ENCODE assay signal across 30 cellular contexts in the genomic region with DNA sequence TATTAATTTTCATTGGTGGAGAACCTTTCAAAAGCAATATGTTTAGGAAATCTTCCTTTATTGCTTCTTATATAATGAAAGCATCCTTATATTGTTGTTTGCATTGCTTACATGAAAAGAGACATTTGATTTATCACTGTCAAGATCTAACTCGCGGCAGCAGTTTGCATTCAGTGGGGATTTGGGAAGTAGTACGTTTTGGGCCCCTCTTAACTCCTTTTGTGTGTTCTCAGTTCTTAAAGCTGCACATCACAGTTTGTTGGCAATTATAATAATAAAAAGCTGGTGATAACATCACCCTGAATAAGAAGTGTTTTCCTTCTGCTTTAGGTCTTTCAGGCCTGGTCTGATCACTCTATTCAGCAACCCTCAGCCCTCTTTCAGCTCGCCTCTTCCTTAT. TPM values are rescaled to one million over a fixed set of nuclear protein-coding genes. Genes with fewer than 3 reads are reported as not detected.
A peak's percentile ranks its signal among the peaks of the same experiment; 100 is the strongest.
DNase-seq lines count a peak whose midpoint lies in the region; ATAC-seq and TF ChIP-seq lines count a peak whose summit lies in the region.
"Had no signal": no experiment of that assay in that cellular context is flagged by ENCODE, and none has a peak within 500 bp of the region (broad histone marks: within the 10 kb centered on the region; RNA-seq: fewer than 3 reads in every experiment).

No MANE protein-coding gene starts in this region.

- H3K4me1 Mint-ChIP-seq in stimulated activated naive CD8-positive, alpha-beta T cell treated with anti-CD3 and anti-CD28 coated beads, Interleukin-15, Interleukin-2, amounts not matched to agents 100 ng/mL and 50 ng/mL, for 24 hours (ENCODE audit: low read depth), result peaks cover 92% of the 10 kb centered on the region
- peaks cover 46% of the 10 kb centered on the region for H3K4me1 Mint-ChIP-seq in WTC11
- peaks cover 77 to 81% of the 10 kb centered on the region in 2 donors for H3K4me1 Mint-ChIP-seq in natural killer cell

- no peaks in the 10 kb centered on the region for H3K36me3 ChIP-seq in OCI-LY7 (ENCODE audit: insufficient read depth, low read length)
- H3K36me3 ChIP-seq: ascending aorta, lower lobe of right lung, Peyer's patch, stomach, vagina, WERI-Rb-1 had no signal

- H2AFZ ChIP-seq in OCI-LY7 (ENCODE audit: low read length), result no peak overlapping the region
- H2AFZ ChIP-seq: parathyroid adenoma had no signal

- no peaks in the 10 kb centered on the region for H3K4me1 ChIP-seq in OCI-LY7 (ENCODE audit: insufficient read depth, low read length, poor library complexity, severe bottlenecking)
- H3K4me1 ChIP-seq: parathyroid adenoma had no signal

- no peak overlapping the region for H3K4me3 ChIP-seq in OCI-LY7 (ENCODE audit: low read depth, low read length, poor library complexity, severe bottlenecking)
- H3K4me3 ChIP-seq: ascending aorta, lower lobe of right lung, Peyer's patch, skin epidermis, stomach, vagina had no signal

- no peaks in the 10 kb centered on the region for H3K9me3 ChIP-seq in OCI-LY7 (ENCODE audit: low read length)
- H3K9me3 ChIP-seq: ascending aorta, lower lobe of right lung, Peyer's patch, stomach, vagina had no signal

- POLR2A ChIA-PET in WTC11 (lab: Charles Lee), result no interaction called here
- POLR2A ChIA-PET in OCI-LY7 (lab: Charles Lee), result interaction anchor here (1.2 kb wide), 1 partner anchor 15 kb away, joined by 3 read pairs; no protein-coding TSS in a partner anchor

- peak overlapping the region; percentile 49 for H3K4me3 Mint-ChIP-seq in stimulated activated naive CD8-positive, alpha-beta T cell treated with anti-CD3 and anti-CD28 coated beads, Interleukin-15, Interleukin-2, amounts not matched to agents 100 ng/mL and 50 ng/mL, for 24 hours
- no peak overlapping the region for H3K4me3 Mint-ChIP-seq in WTC11
- peak overlapping the region; percentile 47 for H3K4me3 Mint-ChIP-seq in natural killer cell
- H3K4me3 Mint-ChIP-seq: activated CD4-positive, alpha-beta T cell treated with anti-CD3 and anti-CD28 coated beads, Interleukin-2, amount 10 ng/mL, durations not matched to agents 7 days and 5 days; activated naive CD8-positive, alpha-beta T cell treated with anti-CD3 and anti-CD28 coated beads, Interleukin-2, amount 10 ng/mL, durations not matched to agents 7 days and 5 days; nephron had no signal

- no peaks in the 10 kb centered on the region for H3K9me2 ChIP-seq in OCI-LY7 (ENCODE audit: insufficient read depth, low read length)

- intact Hi-C loops in natural killer cell (cut with micrococcal nuclease) (no loop called here), OCI-LY7 (cut with micrococcal nuclease; ENCODE audit: unreplicated experiment) (no loop called here)

- H3K4me2 ChIP-seq in OCI-LY7 (ENCODE audit: low read length), result no peak overlapping the region

- no peaks in the 10 kb centered on the region for H3K9me3 Mint-ChIP-seq in stimulated activated naive CD8-positive, alpha-beta T cell treated with anti-CD3 and anti-CD28 coated beads, Interleukin-15, Interleukin-2, amounts not matched to agents 100 ng/mL and 50 ng/mL, for 24 hours
- H3K9me3 Mint-ChIP-seq in WTC11 (no peaks in the 10 kb centered on the region), natural killer cell (no peaks in the 10 kb centered on the region)
- H3K9me3 Mint-ChIP-seq: activated CD4-positive, alpha-beta T cell treated with anti-CD3 and anti-CD28 coated beads, Interleukin-2, amount 10 ng/mL, durations not matched to agents 7 days and 5 days; activated T-helper 2 cell treated with anti-CD3 and anti-CD28 coated beads, Interferon-gamma antibody, Interleukin-2, Interleukin-4, amounts not matched to agents 10 μg/mL and 5 μg/mL and 100 μg/mL, durations not matched to agents 14 hours and 24 hours and 36 hours; nephron had no signal

- H3K79me2 ChIP-seq in OCI-LY7 (ENCODE audit: insufficient read depth, low read depth, low read length), result peaks cover 31% of the 10 kb centered on the region; the same call in 1 of the 2 replicates

- no peaks in the 10 kb centered on the region for H4K20me1 ChIP-seq in OCI-LY7 (ENCODE audit: insufficient read depth, low read length)

- no peak overlapping the region for H3K27ac ChIP-seq in OCI-LY7 (ENCODE audit: low read depth, low read length, poor library complexity, severe bottlenecking)
- H3K27ac ChIP-seq: ascending aorta, lower lobe of right lung, parathyroid adenoma, Peyer's patch, skin epidermis, stomach, vagina, WERI-Rb-1 had no signal

- no peak for DNase-seq in stimulated activated naive CD8-positive, alpha-beta T cell treated with anti-CD3 and anti-CD28 coated beads, Interleukin-15, Interleukin-2, amounts not matched to agents 100 U/mL and 50 U/mL, for 24 hours
- DNase-seq in WTC11 (ENCODE audit: low spot score), result no peak
- DNase-seq in natural killer cell, result no peak
- no peak for DNase-seq in OCI-LY7 (ENCODE audit: low spot score)
- no peak for DNase-seq in stimulated activated CD4-positive, alpha-beta T cell treated with anti-CD3 and anti-CD28 coated beads, Interleukin-2, amount 100 ng/mL, for 24 hours
- DNase-seq: activated CD4-positive, alpha-beta T cell treated with anti-CD3 and anti-CD28 coated beads, Interleukin-2, amount 10 ng/mL, durations not matched to agents 7 days and 5 days; activated naive CD8-positive, alpha-beta T cell treated with anti-CD3 and anti-CD28 coated beads, Interleukin-2, amount 10 ng/mL, durations not matched to agents 7 days and 5 days; Calu3; DMS79; effector CD4-positive, alpha-beta T cell; hippocampal formation; Kasumi-1; lower lobe of right lung; NCI-H1436; NCI-H2081 treated with DMSO at 0.1 percent for 48 hours; NCI-H446; NCI-H748 treated with DMSO at 0.1 percent for 48 hours; Peyer's patch; SHP77 treated with DMSO at 0.1 percent for 48 hours; stomach; T1000; WERI-Rb-1 had no signal

- peak overlapping the region; percentile 50 for H3K27ac Mint-ChIP-seq in stimulated activated naive CD8-positive, alpha-beta T cell treated with anti-CD3 and anti-CD28 coated beads, Interleukin-15, Interleukin-2, amounts not matched to agents 100 ng/mL and 50 ng/mL, for 24 hours
- H3K27ac Mint-ChIP-seq in WTC11, result peak overlapping the region; percentile 42; the same call in 1 of the 2 replicates
- peak overlapping the region; percentile 26 to 85 for H3K27ac Mint-ChIP-seq in natural killer cell
- H3K27ac Mint-ChIP-seq: activated naive CD8-positive, alpha-beta T cell treated with anti-CD3 and anti-CD28 coated beads, Interleukin-2, amount 10 ng/mL, durations not matched to agents 7 days and 5 days; activated T-helper 2 cell treated with anti-CD3 and anti-CD28 coated beads, Interferon-gamma antibody, Interleukin-2, Interleukin-4, amounts not matched to agents 10 μg/mL and 5 μg/mL and 100 μg/mL, durations not matched to agents 14 hours and 24 hours and 36 hours; nephron had no signal

- no peak for TF ChIP-seq CTCF in WTC11 (IDR thresholded peaks at IDR 0.05)
- no peak for TF ChIP-seq CTCF in natural killer cell (IDR thresholded peaks at IDR 0.05)
- TF ChIP-seq CTCF in OCI-LY7 (conservative IDR thresholded peaks at IDR 0.05; ENCODE audit: low read length), result no peak

- H3K27me3 Mint-ChIP-seq in stimulated activated naive CD8-positive, alpha-beta T cell treated with anti-CD3 and anti-CD28 coated beads, Interleukin-15, Interleukin-2, amounts not matched to agents 100 ng/mL and 50 ng/mL, for 24 hours, result no peaks in the 10 kb centered on the region
- H3K27me3 Mint-ChIP-seq in WTC11 (ENCODE audit: low read depth) (no peaks in the 10 kb centered on the region), natural killer cell (ENCODE audit: low read depth in 2 of 2) (no peaks in the 10 kb centered on the region)
- H3K27me3 Mint-ChIP-seq: activated CD4-positive, alpha-beta T cell treated with anti-CD3 and anti-CD28 coated beads, Interleukin-2, amount 10 ng/mL, durations not matched to agents 7 days and 5 days; activated naive CD8-positive, alpha-beta T cell treated with anti-CD3 and anti-CD28 coated beads, Interleukin-2, amount 10 ng/mL, durations not matched to agents 7 days and 5 days had no signal

- H3K36me3 Mint-ChIP-seq in stimulated activated naive CD8-positive, alpha-beta T cell treated with anti-CD3 and anti-CD28 coated beads, Interleukin-15, Interleukin-2, amounts not matched to agents 100 ng/mL and 50 ng/mL, for 24 hours (ENCODE audit: low read depth), result peaks cover 10% of the 10 kb centered on the region
- H3K36me3 Mint-ChIP-seq in WTC11 (no peaks in the 10 kb centered on the region), natural killer cell (no peaks in the 10 kb centered on the region)

- no peak for ATAC-seq in stimulated activated naive CD8-positive, alpha-beta T cell treated with anti-CD3 and anti-CD28 coated beads, Interleukin-15, Interleukin-2, amounts not matched to agents 100 U/mL and 50 U/mL, for 24 hours
- ATAC-seq in WTC11, result peak; percentile 26; the same call in 1 of the 2 replicates
- no peak for ATAC-seq in natural killer cell
- no peak for ATAC-seq in HG03139 (IDR thresholded peaks at IDR 0.05; ENCODE audit: unreplicated experiment)
- ATAC-seq: lower lobe of right lung had no signal

- CTCF ChIA-PET in WTC11 (lab: Charles Lee), result no interaction called here
- CTCF ChIA-PET in OCI-LY7 (lab: Charles Lee; ENCODE audit: unreplicated experiment), result no interaction called here

- no TSS peak for BruUV-seq in OCI-LY7 (replicated peaks; lab: Mats Ljungman, UMichigan)

RNA-seq across cellular contexts. Expression of gene PARP8, which starts 53.6 kb away (rescaled TPM):
- 23.2 to 28.5 TPM (median 28.2 TPM) in 3 replicates for total RNA-seq in WTC11 (2021)
- total RNA-seq in natural killer cell, result 100 to 1,000 TPM; 359 to 395 (median 372) TPM
- 22.9 and 39.2 TPM in 2 replicates for total RNA-seq in OCI-LY7 (2014; rRNA removed; shearing (Covaris generic))
- total RNA-seq in OCI-LY7 (2022), result 36.8 and 39.7 TPM in 2 replicates

Comparison
In these comparisons a context has a peak if more than half of its experiments do, and no peak if none do; other contexts are left out.
1. RNA of gene PARP8, which starts 53.6 kb away (total RNA-seq): 359 to 395 TPM in natural killer cell; 22.9 to 39.7 TPM in OCI-LY7 and 23.2 to 28.5 TPM in WTC11; every median in the first group is over 4 times any median in the second.
2. Peak in every context shown above with its lines, with median percentiles within 50 percentile points of each other: H3K27ac Mint-ChIP-seq.